2 cellular contexts compared by ENCODE assay signal in genomic region chr9:96322736-96323135, GRCh38. TPM values are rescaled to one million over a fixed set of nuclear protein-coding genes. Genes with fewer than 3 reads are reported as not detected.
"Had no signal": no experiment of that assay in that cellular context is flagged by ENCODE, and none has a peak within 500 bp of the region (broad histone marks: within the 10 kb centered on the region; RNA-seq: fewer than 3 reads in every experiment).

No MANE protein-coding gene starts in this region.

RNA-seq across cellular contexts. Expression of gene HSD17B3, which starts 20.8 kb away (rescaled TPM):
- total RNA-seq: OCI-LY7, SK-MEL-5 had no signal
